8 cellular contexts compared by ENCODE assay signal in genomic region chr7:111571720-111572119, GRCh38.
"Had no signal": no experiment of that assay in that cellular context is flagged by ENCODE, and none has a peak within 500 bp of the region (broad histone marks: within the 10 kb centered on the region; RNA-seq: fewer than 3 reads in every experiment).

No MANE protein-coding gene starts in this region.

- FAIRE-seq: G401.6, GM12878, GM12891, GM12892, GM18507, GM19239 had no signal

- DNase-seq: GDM1, GF-D8 had no signal

- ATAC-seq: GM12878 had no signal

- H3K4me3 ChIP-seq: GM12878 had no signal
